Comparison of ENCODE assay signal across 1 cellular context in genomic region chr13:51612867-51613266, GRCh38.
A peak's percentile ranks its signal among the peaks of the same experiment; 100 is the strongest.
TF ChIP-seq lines count a peak whose summit lies in the region.

No MANE protein-coding gene starts in this region.

TF ChIP-seq in GM12878, 131 proteins besides CTCF, POLR2A, EP300 and RAD21:
- TF ChIP-seq RUNX3 (IDR thresholded peaks at IDR 0.05; ENCODE audit: low read length) = peak; percentile 26; the same call in 1 of the 2 replicates
- TF ChIP-seq JUNB (IDR thresholded peaks at IDR 0.05) = no peak
- no peak for TF ChIP-seq SPI1 (IDR thresholded peaks at IDR 0.05; ENCODE audit: borderline replicate concordance, insufficient read depth, low read depth, low read length)
- TF ChIP-seq PAX5 (IDR thresholded peaks at IDR 0.05; ENCODE audit: borderline replicate concordance, low read depth, low read length) = peak; percentile 31; the same call in 1 of the 2 replicates
- peak; percentile 38; the same call in 1 of the 2 replicates for TF ChIP-seq CREB1 (IDR thresholded peaks at IDR 0.05; ENCODE audit: low read depth)
- TF ChIP-seq MLLT1 (IDR thresholded peaks at IDR 0.05) = no peak
